ENCODE assay signal across 1 cellular context in the genomic region with DNA sequence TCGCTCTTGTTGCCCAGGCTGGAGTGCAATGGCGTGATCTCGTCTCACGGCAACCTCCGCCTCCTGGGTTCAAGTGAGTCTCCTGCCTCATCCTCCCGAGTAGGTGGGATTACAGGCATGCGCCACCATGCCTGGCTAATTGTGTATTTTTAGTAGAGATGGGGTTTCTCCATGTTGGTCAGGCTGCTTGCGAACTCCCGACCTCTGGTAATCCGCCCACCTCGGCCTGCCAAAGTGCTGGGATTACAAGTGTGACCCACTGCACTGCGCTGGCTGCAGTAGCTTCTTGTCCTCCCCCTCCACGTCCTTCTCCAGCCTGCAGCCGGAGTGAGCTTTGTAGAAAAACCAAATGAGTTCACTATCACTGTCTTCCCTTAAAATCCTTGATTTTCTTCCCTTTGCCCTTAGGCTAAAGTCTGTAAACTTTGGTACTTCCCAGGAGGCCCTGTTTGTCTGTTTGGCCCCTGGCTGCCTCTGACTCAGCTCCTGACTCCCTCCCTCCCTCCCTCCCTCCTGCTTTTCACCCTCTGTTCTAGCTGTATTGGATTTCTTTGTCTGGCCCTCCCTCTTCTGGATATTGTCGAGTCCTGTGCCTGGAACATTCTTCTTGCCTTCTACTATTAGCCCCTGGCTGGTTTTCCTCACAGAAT.
TF ChIP-seq lines count a peak whose summit lies in the region.

No MANE protein-coding gene starts in this region.

TF ChIP-seq in HepG2, 621 proteins besides CTCF, POLR2A, EP300 and RAD21 (continued from another document and continues in another):
- TF ChIP-seq, protein P1, sequence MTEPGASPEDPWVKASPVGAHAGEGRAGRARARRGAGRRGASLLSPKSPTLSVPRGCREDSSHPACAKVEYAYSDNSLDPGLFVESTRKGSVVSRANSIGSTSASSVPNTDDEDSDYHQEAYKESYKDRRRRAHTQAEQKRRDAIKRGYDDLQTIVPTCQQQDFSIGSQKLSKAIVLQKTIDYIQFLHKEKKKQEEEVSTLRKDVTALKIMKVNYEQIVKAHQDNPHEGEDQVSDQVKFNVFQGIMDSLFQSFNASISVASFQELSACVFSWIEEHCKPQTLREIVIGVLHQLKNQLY (CRISPR knock-in tag; IDR thresholded peaks at IDR 0.05), result peak; percentile 81
- no peak for TF ChIP-seq ZNF180 (CRISPR knock-in tag; IDR thresholded peaks at IDR 0.05; ENCODE audit: borderline replicate concordance, low read depth)
- TF ChIP-seq, protein P2, sequence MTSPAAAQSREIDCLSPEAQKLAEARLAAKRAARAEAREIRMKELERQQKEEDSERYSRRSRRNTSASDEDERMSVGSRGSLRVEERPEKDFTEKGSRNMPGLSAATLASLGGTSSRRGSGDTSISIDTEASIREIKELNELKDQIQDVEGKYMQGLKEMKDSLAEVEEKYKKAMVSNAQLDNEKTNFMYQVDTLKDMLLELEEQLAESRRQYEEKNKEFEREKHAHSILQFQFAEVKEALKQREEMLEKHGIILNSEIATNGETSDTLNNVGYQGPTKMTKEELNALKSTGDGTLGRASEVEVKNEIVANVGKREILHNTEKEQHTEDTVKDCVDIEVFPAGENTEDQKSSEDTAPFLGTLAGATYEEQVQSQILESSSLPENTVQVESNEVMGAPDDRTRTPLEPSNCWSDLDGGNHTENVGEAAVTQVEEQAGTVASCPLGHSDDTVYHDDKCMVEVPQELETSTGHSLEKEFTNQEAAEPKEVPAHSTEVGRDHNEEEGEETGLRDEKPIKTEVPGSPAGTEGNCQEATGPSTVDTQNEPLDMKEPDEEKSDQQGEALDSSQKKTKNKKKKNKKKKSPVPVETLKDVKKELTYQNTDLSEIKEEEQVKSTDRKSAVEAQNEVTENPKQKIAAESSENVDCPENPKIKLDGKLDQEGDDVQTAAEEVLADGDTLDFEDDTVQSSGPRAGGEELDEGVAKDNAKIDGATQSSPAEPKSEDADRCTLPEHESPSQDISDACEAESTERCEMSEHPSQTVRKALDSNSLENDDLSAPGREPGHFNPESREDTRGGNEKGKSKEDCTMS (CRISPR knock-in tag; conservative IDR thresholded peaks at IDR 0.05), result no peak
- no peak for TF ChIP-seq GTF2F1 (IDR thresholded peaks at IDR 0.05; ENCODE audit: low read length)
- peak; percentile 84 for TF ChIP-seq ZNF772 (CRISPR knock-in tag; IDR thresholded peaks at IDR 0.05)
- TF ChIP-seq RORA (CRISPR knock-in tag; IDR thresholded peaks at IDR 0.05), result no peak
- no peak for TF ChIP-seq ZNF224 (CRISPR knock-in tag; IDR thresholded peaks at IDR 0.05)
- TF ChIP-seq SNAPC2 (CRISPR knock-in tag; IDR thresholded peaks at IDR 0.05), result peak; percentile 86; the same call in 1 of the 2 replicates
- no peak for TF ChIP-seq ZNF260 (CRISPR knock-in tag; IDR thresholded peaks at IDR 0.05; ENCODE audit: borderline replicate concordance, low read depth)
- TF ChIP-seq GZF1 (CRISPR knock-in tag; IDR thresholded peaks at IDR 0.05), result peak; percentile 78
- TF ChIP-seq ISL2 (CRISPR knock-in tag; IDR thresholded peaks at IDR 0.05), result peak; percentile 58; the same call in 1 of the 2 replicates
- TF ChIP-seq MATR3 (CRISPR knock-in tag; IDR thresholded peaks at IDR 0.05), result no peak
- peak; percentile 85 for TF ChIP-seq TEAD3 (CRISPR knock-in tag; optimal IDR thresholded peaks at IDR 0.05; ENCODE audit: borderline replicate concordance)
- peak; percentile 38; the same call in 1 of the 2 replicates for TF ChIP-seq ZNF768 (CRISPR knock-in tag; IDR thresholded peaks at IDR 0.05)
- TF ChIP-seq ZNF547 (CRISPR knock-in tag; IDR thresholded peaks at IDR 0.05), result peak; percentile 28; the same call in 1 of the 2 replicates
- no peak for TF ChIP-seq RBM22 (optimal IDR thresholded peaks at IDR 0.05; ENCODE audit: low read length)
- TF ChIP-seq BHLHE40 (IDR thresholded peaks at IDR 0.05; ENCODE audit: low read length), result no peak
- TF ChIP-seq FIP1L1 (IDR thresholded peaks at IDR 0.05; ENCODE audit: borderline replicate concordance, insufficient read depth, low read depth, low read length), result no peak
- TF ChIP-seq, protein P3, sequence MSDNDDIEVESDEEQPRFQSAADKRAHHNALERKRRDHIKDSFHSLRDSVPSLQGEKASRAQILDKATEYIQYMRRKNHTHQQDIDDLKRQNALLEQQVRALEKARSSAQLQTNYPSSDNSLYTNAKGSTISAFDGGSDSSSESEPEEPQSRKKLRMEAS (IDR thresholded peaks at IDR 0.05), result no peak; the same call in 1 of the 2 replicates
- TF ChIP-seq ZNF292 (CRISPR knock-in tag; IDR thresholded peaks at IDR 0.05; ENCODE audit: borderline replicate concordance, low read depth), result peak; percentile 81
- no peak for TF ChIP-seq ZBTB7A (CRISPR knock-in tag; IDR thresholded peaks at IDR 0.05)
- TF ChIP-seq ZNF136 (CRISPR knock-in tag; IDR thresholded peaks at IDR 0.05; ENCODE audit: low read depth), result no peak
- no peak for TF ChIP-seq ZFP37 (CRISPR knock-in tag; IDR thresholded peaks at IDR 0.05; ENCODE audit: borderline replicate concordance)
- peak; percentile 62 for TF ChIP-seq POLR2AphosphoS5 (IDR thresholded peaks at IDR 0.05; ENCODE audit: low read depth, low read length)
- peak; percentile 70 for TF ChIP-seq BCL6 (CRISPR knock-in tag; IDR thresholded peaks at IDR 0.05)
- TF ChIP-seq RFX1 (IDR thresholded peaks at IDR 0.05), result no peak
- TF ChIP-seq ZNF556 (CRISPR knock-in tag; IDR thresholded peaks at IDR 0.05; ENCODE audit: borderline replicate concordance), result no peak; the same call in 1 of the 2 replicates
- TF ChIP-seq NCOR1 (IDR thresholded peaks at IDR 0.05; ENCODE audit: borderline replicate concordance, low read length), result peak; percentile 99
- peak; percentile 97 for TF ChIP-seq MAZ (IDR thresholded peaks at IDR 0.05; ENCODE audit: borderline replicate concordance, low read depth, low read length)
- peak; percentile 93 for TF ChIP-seq MAZ (CRISPR knock-in tag; IDR thresholded peaks at IDR 0.05; ENCODE audit: low read depth)
- no peak for TF ChIP-seq SMAD9 (CRISPR knock-in tag; IDR thresholded peaks at IDR 0.05)
- TF ChIP-seq, protein P4, sequence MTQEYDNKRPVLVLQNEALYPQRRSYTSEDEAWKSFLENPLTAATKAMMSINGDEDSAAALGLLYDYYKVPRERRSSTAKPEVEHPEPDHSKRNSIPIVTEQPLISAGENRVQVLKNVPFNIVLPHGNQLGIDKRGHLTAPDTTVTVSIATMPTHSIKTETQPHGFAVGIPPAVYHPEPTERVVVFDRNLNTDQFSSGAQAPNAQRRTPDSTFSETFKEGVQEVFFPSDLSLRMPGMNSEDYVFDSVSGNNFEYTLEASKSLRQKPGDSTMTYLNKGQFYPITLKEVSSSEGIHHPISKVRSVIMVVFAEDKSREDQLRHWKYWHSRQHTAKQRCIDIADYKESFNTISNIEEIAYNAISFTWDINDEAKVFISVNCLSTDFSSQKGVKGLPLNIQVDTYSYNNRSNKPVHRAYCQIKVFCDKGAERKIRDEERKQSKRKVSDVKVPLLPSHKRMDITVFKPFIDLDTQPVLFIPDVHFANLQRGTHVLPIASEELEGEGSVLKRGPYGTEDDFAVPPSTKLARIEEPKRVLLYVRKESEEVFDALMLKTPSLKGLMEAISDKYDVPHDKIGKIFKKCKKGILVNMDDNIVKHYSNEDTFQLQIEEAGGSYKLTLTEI (CRISPR knock-in tag; conservative IDR thresholded peaks at IDR 0.05), result no peak
- peak; percentile 88 for TF ChIP-seq ZNF317 (CRISPR knock-in tag; IDR thresholded peaks at IDR 0.05)
- TF ChIP-seq NRL (CRISPR knock-in tag; IDR thresholded peaks at IDR 0.05; ENCODE audit: borderline replicate concordance), result peak; percentile 75; the same call in 1 of the 2 replicates
- TF ChIP-seq SP1 (IDR thresholded peaks at IDR 0.05), result no peak
- TF ChIP-seq SP1 (CRISPR knock-in tag; IDR thresholded peaks at IDR 0.05), result 0 out of 2 replicates have a peak, but pooled peaks have one; percentile 43
- TF ChIP-seq ZNF616 (CRISPR knock-in tag; IDR thresholded peaks at IDR 0.05; ENCODE audit: low read depth), result no peak
- TF ChIP-seq RFXANK (CRISPR knock-in tag; IDR thresholded peaks at IDR 0.05), result no peak
- TF ChIP-seq NR2C2 (CRISPR knock-in tag; IDR thresholded peaks at IDR 0.05; ENCODE audit: borderline replicate concordance), result peak; percentile 75
- peak; percentile 76; the same call in 1 of the 2 replicates for TF ChIP-seq CBX5 (CRISPR knock-in tag; IDR thresholded peaks at IDR 0.05; ENCODE audit: borderline replicate concordance)
- TF ChIP-seq HNRNPL (IDR thresholded peaks at IDR 0.05; ENCODE audit: low read depth, low read length), result no peak
- peak; percentile 69; the same call in 1 of the 2 replicates for TF ChIP-seq ETV5 (CRISPR knock-in tag; IDR thresholded peaks at IDR 0.05; ENCODE audit: borderline replicate concordance)
- no peak for TF ChIP-seq PHF20 (CRISPR knock-in tag; IDR thresholded peaks at IDR 0.05)
- no peak for TF ChIP-seq AGO2 (optimal IDR thresholded peaks at IDR 0.05; ENCODE audit: low read depth, low read length)
- TF ChIP-seq SOX5 (CRISPR knock-in tag; IDR thresholded peaks at IDR 0.05; ENCODE audit: borderline replicate concordance), result peak; percentile 83
- TF ChIP-seq DPF2 (CRISPR knock-in tag; IDR thresholded peaks at IDR 0.05; ENCODE audit: borderline replicate concordance, low read depth), result peak; percentile 87
- TF ChIP-seq, protein P5, sequence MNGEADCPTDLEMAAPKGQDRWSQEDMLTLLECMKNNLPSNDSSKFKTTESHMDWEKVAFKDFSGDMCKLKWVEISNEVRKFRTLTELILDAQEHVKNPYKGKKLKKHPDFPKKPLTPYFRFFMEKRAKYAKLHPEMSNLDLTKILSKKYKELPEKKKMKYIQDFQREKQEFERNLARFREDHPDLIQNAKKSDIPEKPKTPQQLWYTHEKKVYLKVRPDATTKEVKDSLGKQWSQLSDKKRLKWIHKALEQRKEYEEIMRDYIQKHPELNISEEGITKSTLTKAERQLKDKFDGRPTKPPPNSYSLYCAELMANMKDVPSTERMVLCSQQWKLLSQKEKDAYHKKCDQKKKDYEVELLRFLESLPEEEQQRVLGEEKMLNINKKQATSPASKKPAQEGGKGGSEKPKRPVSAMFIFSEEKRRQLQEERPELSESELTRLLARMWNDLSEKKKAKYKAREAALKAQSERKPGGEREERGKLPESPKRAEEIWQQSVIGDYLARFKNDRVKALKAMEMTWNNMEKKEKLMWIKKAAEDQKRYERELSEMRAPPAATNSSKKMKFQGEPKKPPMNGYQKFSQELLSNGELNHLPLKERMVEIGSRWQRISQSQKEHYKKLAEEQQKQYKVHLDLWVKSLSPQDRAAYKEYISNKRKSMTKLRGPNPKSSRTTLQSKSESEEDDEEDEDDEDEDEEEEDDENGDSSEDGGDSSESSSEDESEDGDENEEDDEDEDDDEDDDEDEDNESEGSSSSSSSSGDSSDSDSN (CRISPR knock-in tag; IDR thresholded peaks at IDR 0.05), result peak; percentile 31; the same call in 1 of the 2 replicates
- peak; percentile 59; the same call in 1 of the 2 replicates for TF ChIP-seq ZNF747 (CRISPR knock-in tag; IDR thresholded peaks at IDR 0.05; ENCODE audit: borderline replicate concordance)
- TF ChIP-seq HHEX (CRISPR knock-in tag; IDR thresholded peaks at IDR 0.05), result no peak
- TF ChIP-seq, protein P6, sequence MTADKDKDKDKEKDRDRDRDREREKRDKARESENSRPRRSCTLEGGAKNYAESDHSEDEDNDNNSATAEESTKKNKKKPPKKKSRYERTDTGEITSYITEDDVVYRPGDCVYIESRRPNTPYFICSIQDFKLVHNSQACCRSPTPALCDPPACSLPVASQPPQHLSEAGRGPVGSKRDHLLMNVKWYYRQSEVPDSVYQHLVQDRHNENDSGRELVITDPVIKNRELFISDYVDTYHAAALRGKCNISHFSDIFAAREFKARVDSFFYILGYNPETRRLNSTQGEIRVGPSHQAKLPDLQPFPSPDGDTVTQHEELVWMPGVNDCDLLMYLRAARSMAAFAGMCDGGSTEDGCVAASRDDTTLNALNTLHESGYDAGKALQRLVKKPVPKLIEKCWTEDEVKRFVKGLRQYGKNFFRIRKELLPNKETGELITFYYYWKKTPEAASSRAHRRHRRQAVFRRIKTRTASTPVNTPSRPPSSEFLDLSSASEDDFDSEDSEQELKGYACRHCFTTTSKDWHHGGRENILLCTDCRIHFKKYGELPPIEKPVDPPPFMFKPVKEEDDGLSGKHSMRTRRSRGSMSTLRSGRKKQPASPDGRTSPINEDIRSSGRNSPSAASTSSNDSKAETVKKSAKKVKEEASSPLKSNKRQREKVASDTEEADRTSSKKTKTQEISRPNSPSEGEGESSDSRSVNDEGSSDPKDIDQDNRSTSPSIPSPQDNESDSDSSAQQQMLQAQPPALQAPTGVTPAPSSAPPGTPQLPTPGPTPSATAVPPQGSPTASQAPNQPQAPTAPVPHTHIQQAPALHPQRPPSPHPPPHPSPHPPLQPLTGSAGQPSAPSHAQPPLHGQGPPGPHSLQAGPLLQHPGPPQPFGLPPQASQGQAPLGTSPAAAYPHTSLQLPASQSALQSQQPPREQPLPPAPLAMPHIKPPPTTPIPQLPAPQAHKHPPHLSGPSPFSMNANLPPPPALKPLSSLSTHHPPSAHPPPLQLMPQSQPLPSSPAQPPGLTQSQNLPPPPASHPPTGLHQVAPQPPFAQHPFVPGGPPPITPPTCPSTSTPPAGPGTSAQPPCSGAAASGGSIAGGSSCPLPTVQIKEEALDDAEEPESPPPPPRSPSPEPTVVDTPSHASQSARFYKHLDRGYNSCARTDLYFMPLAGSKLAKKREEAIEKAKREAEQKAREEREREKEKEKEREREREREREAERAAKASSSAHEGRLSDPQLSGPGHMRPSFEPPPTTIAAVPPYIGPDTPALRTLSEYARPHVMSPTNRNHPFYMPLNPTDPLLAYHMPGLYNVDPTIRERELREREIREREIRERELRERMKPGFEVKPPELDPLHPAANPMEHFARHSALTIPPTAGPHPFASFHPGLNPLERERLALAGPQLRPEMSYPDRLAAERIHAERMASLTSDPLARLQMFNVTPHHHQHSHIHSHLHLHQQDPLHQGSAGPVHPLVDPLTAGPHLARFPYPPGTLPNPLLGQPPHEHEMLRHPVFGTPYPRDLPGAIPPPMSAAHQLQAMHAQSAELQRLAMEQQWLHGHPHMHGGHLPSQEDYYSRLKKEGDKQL (CRISPR knock-in tag; IDR thresholded peaks at IDR 0.05; ENCODE audit: low read depth), result no peak
- no peak for TF ChIP-seq SOX6 (IDR thresholded peaks at IDR 0.05)
- TF ChIP-seq SOX6 (CRISPR knock-in tag; IDR thresholded peaks at IDR 0.05), result peak; percentile 92
- TF ChIP-seq, protein P7, sequence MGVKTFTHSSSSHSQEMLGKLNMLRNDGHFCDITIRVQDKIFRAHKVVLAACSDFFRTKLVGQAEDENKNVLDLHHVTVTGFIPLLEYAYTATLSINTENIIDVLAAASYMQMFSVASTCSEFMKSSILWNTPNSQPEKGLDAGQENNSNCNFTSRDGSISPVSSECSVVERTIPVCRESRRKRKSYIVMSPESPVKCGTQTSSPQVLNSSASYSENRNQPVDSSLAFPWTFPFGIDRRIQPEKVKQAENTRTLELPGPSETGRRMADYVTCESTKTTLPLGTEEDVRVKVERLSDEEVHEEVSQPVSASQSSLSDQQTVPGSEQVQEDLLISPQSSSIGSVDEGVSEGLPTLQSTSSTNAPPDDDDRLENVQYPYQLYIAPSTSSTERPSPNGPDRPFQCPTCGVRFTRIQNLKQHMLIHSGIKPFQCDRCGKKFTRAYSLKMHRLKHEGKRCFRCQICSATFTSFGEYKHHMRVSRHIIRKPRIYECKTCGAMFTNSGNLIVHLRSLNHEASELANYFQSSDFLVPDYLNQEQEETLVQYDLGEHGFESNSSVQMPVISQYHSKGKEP (CRISPR knock-in tag; IDR thresholded peaks at IDR 0.05), result no peak
